ENCODE assay signal across 27 cellular contexts in genomic region chr17:75572713-75573539, GRCh38.
"Had no signal": no experiment of that assay in that cellular context is flagged by ENCODE, and none has a peak within 500 bp of the region (broad histone marks: within the 10 kb centered on the region; RNA-seq: fewer than 3 reads in every experiment).

No MANE protein-coding gene starts in this region.

- H3K27me3 ChIP-seq: dorsolateral prefrontal cortex, esophagus squamous epithelium, gastrocnemius medialis, left lung, right atrium auricular region, SJSA1, stomach, suprapubic skin, tibial nerve had no signal

- H3K9me3 ChIP-seq: esophagus squamous epithelium, gastrocnemius medialis, left lung, prostate gland, right atrium auricular region, SJSA1, stomach, suprapubic skin, tibial nerve had no signal

- H3K36me3 Mint-ChIP-seq: brain; stimulated activated effector memory CD8-positive, alpha-beta T cell treated with anti-CD3 and anti-CD28 coated beads, Interleukin-12 subunit alpha, Interleukin-12 subunit beta, amount 100 ng/mL, for 72 hours had no signal

- H3K27me3 Mint-ChIP-seq: activated CD4-positive, alpha-beta memory T cell treated with anti-CD3 and anti-CD28 coated beads, Interleukin-2, amount 10 ng/mL, durations not matched to agents 7 days and 5 days; activated naive CD8-positive, alpha-beta T cell treated with anti-CD3 and anti-CD28 coated beads, Interleukin-2, amount 50 U/mL, for 24 hours; brain; effector memory CD8-positive, alpha-beta T cell; naive thymus-derived CD4-positive, alpha-beta T cell had no signal

- DNase-seq: activated CD4-positive, alpha-beta memory T cell treated with anti-CD3 and anti-CD28 coated beads, Interleukin-2, amount 10 ng/mL, durations not matched to agents 7 days and 5 days; activated CD4-positive, alpha-beta T cell treated with anti-CD3 and anti-CD28 coated beads for 48 hours; activated CD4-positive, CD25-positive, alpha-beta regulatory T cell; activated effector memory CD4-positive, alpha-beta T cell treated with anti-CD3 and anti-CD28 coated beads, Interleukin-2, amount 50 U/mL, for 16 hours; activated naive CD4-positive, alpha-beta T cell treated with anti-CD3 and anti-CD28 coated beads, Interleukin-2, amount 50 U/mL, for 16 hours; activated naive CD8-positive, alpha-beta T cell treated with anti-CD3 and anti-CD28 coated beads, Interleukin-2, amount 50 U/mL, for 24 hours; activated T-cell treated with anti-CD3 and anti-CD28 coated beads, Interleukin-2, amount 50 U/mL, for 72 hours; central memory CD4-positive, alpha-beta T cell; dorsolateral prefrontal cortex; effector memory CD8-positive, alpha-beta T cell; esophagus squamous epithelium; gastrocnemius medialis; naive thymus-derived CD4-positive, alpha-beta T cell; stimulated activated CD4-positive, alpha-beta T cell treated with anti-CD3 and anti-CD28 coated beads, Interleukin-1b, Interleukin-23, amount 100 ng/mL, for 48 hours; stomach; T-helper 1 cell; T1000 had no signal

- H3K4me1 Mint-ChIP-seq: activated naive CD8-positive, alpha-beta T cell treated with anti-CD3 and anti-CD28 coated beads, Interleukin-2, amount 50 U/mL, for 24 hours; brain; neural crest cell had no signal

- H3K27ac ChIP-seq: dorsolateral prefrontal cortex, esophagus squamous epithelium, gastrocnemius medialis, left lung, prostate gland, right atrium auricular region, SJSA1, stomach, suprapubic skin, tibial nerve had no signal

- H3K27ac Mint-ChIP-seq: activated CD4-positive, alpha-beta memory T cell treated with anti-CD3 and anti-CD28 coated beads, Interleukin-2, amount 10 ng/mL, durations not matched to agents 7 days and 5 days; activated naive CD8-positive, alpha-beta T cell treated with anti-CD3 and anti-CD28 coated beads, Interleukin-2, amount 50 U/mL, for 24 hours; activated T-cell treated with anti-CD3 and anti-CD28 coated beads, Interleukin-2, amount 50 U/mL, for 72 hours; brain had no signal

- ATAC-seq: activated naive CD8-positive, alpha-beta T cell treated with anti-CD3 and anti-CD28 coated beads, Interleukin-2, amount 50 U/mL, for 24 hours; activated T-cell treated with anti-CD3 and anti-CD28 coated beads, Interleukin-2, amount 50 U/mL, for 72 hours; effector memory CD8-positive, alpha-beta T cell; gastrocnemius medialis; left lung; naive thymus-derived CD4-positive, alpha-beta T cell; stimulated activated effector memory CD8-positive, alpha-beta T cell treated with anti-CD3 and anti-CD28 coated beads, Interleukin-12 subunit alpha, Interleukin-12 subunit beta, amount 100 ng/mL, for 72 hours had no signal

- H3K4me3 Mint-ChIP-seq: activated CD4-positive, alpha-beta memory T cell treated with anti-CD3 and anti-CD28 coated beads, Interleukin-2, amount 10 ng/mL, durations not matched to agents 7 days and 5 days; activated naive CD8-positive, alpha-beta T cell treated with anti-CD3 and anti-CD28 coated beads, Interleukin-2, amount 50 U/mL, for 24 hours; activated T-cell treated with anti-CD3 and anti-CD28 coated beads, Interleukin-2, amount 50 U/mL, for 72 hours; brain; effector memory CD8-positive, alpha-beta T cell; naive thymus-derived CD4-positive, alpha-beta T cell; neural crest cell; stimulated activated effector memory CD8-positive, alpha-beta T cell treated with anti-CD3 and anti-CD28 coated beads, Interleukin-12 subunit alpha, Interleukin-12 subunit beta, amount 100 ng/mL, for 72 hours had no signal

- H3K36me3 ChIP-seq: gastrocnemius medialis, prostate gland, right atrium auricular region, SJSA1 had no signal

- H3K4me1 ChIP-seq: esophagus squamous epithelium, gastrocnemius medialis, prostate gland, right atrium auricular region, SJSA1, tibial nerve had no signal

- H3K9me3 Mint-ChIP-seq: activated CD4-positive, alpha-beta memory T cell treated with anti-CD3 and anti-CD28 coated beads, Interleukin-2, amount 10 ng/mL, durations not matched to agents 7 days and 5 days; activated naive CD8-positive, alpha-beta T cell treated with anti-CD3 and anti-CD28 coated beads, Interleukin-2, amount 50 U/mL, for 24 hours; activated T-cell treated with anti-CD3 and anti-CD28 coated beads, Interleukin-2, amount 50 U/mL, for 72 hours; effector memory CD8-positive, alpha-beta T cell; naive thymus-derived CD4-positive, alpha-beta T cell; neural crest cell; stimulated activated effector memory CD8-positive, alpha-beta T cell treated with anti-CD3 and anti-CD28 coated beads, Interleukin-12 subunit alpha, Interleukin-12 subunit beta, amount 100 ng/mL, for 72 hours had no signal

- H3K4me3 ChIP-seq: dorsolateral prefrontal cortex, esophagus squamous epithelium, gastrocnemius medialis, left lung, lung, prostate gland, right atrium auricular region, SJSA1, stomach, suprapubic skin, tibial nerve had no signal
